1 cellular context compared by ENCODE assay signal in genomic region chr20:63179876-63180275, GRCh38.
TF ChIP-seq lines count a peak whose summit lies in the region.

No MANE protein-coding gene starts in this region.

TF ChIP-seq in WTC11, 78 proteins besides CTCF, POLR2A, EP300 and RAD21:
- TF ChIP-seq ZBTB43 (CRISPR knock-in tag; IDR thresholded peaks at IDR 0.05) = no peak
TF ChIP-seq in WTC11: peak in this region for 0.
